26 cellular contexts compared by ENCODE assay signal in genomic region chr1:224163311-224163710, GRCh38.
"Had no signal": no experiment of that assay in that cellular context is flagged by ENCODE, and none has a peak within 500 bp of the region (broad histone marks: within the 10 kb centered on the region; RNA-seq: fewer than 3 reads in every experiment).

No MANE protein-coding gene starts in this region.

- DNase-seq: activated CD4-positive, alpha-beta memory T cell treated with anti-CD3 and anti-CD28 coated beads, Interleukin-2, amount 10 ng/mL, durations not matched to agents 7 days and 5 days; activated CD4-positive, alpha-beta T cell treated with anti-CD3 and anti-CD28 coated beads for 1 hour; activated CD4-positive, alpha-beta T cell treated with anti-CD3 and anti-CD28 coated beads for 4 hours; activated CD4-positive, alpha-beta T cell treated with anti-CD3 and anti-CD28 coated beads, Interleukin-2, amount 10 ng/mL, durations not matched to agents 7 days and 5 days; activated CD4-positive, alpha-beta T cell treated with anti-CD3 and anti-CD28 coated beads, Interleukin-2, amount 50 U/mL, for 4 hours; activated CD8-positive, alpha-beta memory T cell treated with anti-CD3 and anti-CD28 coated beads, Interleukin-2, amount 50 U/mL, for 48 hours; activated gamma-delta T cell; activated naive CD4-positive, alpha-beta T cell; activated naive CD4-positive, alpha-beta T cell treated with anti-CD3 and anti-CD28 coated beads, Interleukin-2, amount 10 ng/mL, durations not matched to agents 7 days and 5 days; activated naive CD8-positive, alpha-beta T cell treated with anti-CD3 and anti-CD28 coated beads, Interleukin-2, amount 10 ng/mL, durations not matched to agents 7 days and 5 days; activated T-cell treated with anti-CD3 and anti-CD28 coated beads for 4 hours; activated T-cell treated with anti-CD3 and anti-CD28 coated beads, Interleukin-2, amount 50 U/mL, for 24 hours; activated T-cell treated with anti-CD3 and anti-CD28 coated beads, Interleukin-2, amount 50 U/mL, for 72 hours; central memory CD4-positive, alpha-beta T cell; cerebellar nuclear complex; colonic mucosa; effector CD8-positive, alpha-beta T cell; esophagus squamous epithelium; T-cell; T1000 had no signal

- H3K27ac ChIP-seq: ascending aorta, breast epithelium, cardiac muscle cell, colonic mucosa, epithelial cell of prostate, esophagus squamous epithelium had no signal

- H3K9me3 ChIP-seq: ascending aorta, breast epithelium, colonic mucosa, esophagus squamous epithelium had no signal

- H3K27me3 ChIP-seq: ascending aorta, breast epithelium, cardiac muscle cell, colonic mucosa, esophagus squamous epithelium had no signal

- H3K4me1 ChIP-seq: breast epithelium, colonic mucosa had no signal

- H3K4me3 ChIP-seq: ascending aorta, breast epithelium, cardiac muscle cell, colonic mucosa, esophagus squamous epithelium had no signal

- FAIRE-seq: endometrium, frontal cortex had no signal

- H3K36me3 ChIP-seq: colonic mucosa had no signal
